In genomic region chr12:111442301-111443045, GRCh38 we compare ENCODE assay signal across 12 cellular contexts. TPM values are rescaled to one million over a fixed set of nuclear protein-coding genes. Genes with fewer than 3 reads are reported as not detected.
DNase-seq lines count a peak whose midpoint lies in the region; ATAC-seq and TF ChIP-seq lines count a peak whose summit lies in the region.
"Had no signal": no experiment of that assay in that cellular context is flagged by ENCODE, and none has a peak within 500 bp of the region (broad histone marks: within the 10 kb centered on the region; RNA-seq: fewer than 3 reads in every experiment).

No MANE protein-coding gene starts in this region.

- H3K4me3 Mint-ChIP-seq in activated CD4-positive, alpha-beta T cell treated with anti-CD3 and anti-CD28 coated beads, Interleukin-2, amount 10 ng/mL, durations not matched to agents 24 days and 14 days = peak overlapping the region; percentile 71
- H3K4me3 Mint-ChIP-seq in activated CD8-positive, alpha-beta T cell treated with anti-CD3 and anti-CD28 coated beads, Interleukin-2, amount 10 ng/mL, durations not matched to agents 7 days and 5 days = no peak overlapping the region

- H4K20me1 ChIP-seq in smooth muscle cell (ENCODE audit: low read depth) = peaks cover 90% of the 10 kb centered on the region

- peak overlapping the region; percentile 88 for H3K27ac Mint-ChIP-seq in activated CD4-positive, alpha-beta T cell treated with anti-CD3 and anti-CD28 coated beads, Interleukin-2, amount 10 ng/mL, durations not matched to agents 24 days and 14 days
- peak overlapping the region; percentile 93 for H3K27ac Mint-ChIP-seq in activated CD8-positive, alpha-beta T cell treated with anti-CD3 and anti-CD28 coated beads, Interleukin-2, amount 10 ng/mL, durations not matched to agents 7 days and 5 days

- H3K79me2 ChIP-seq in smooth muscle cell (ENCODE audit: low read depth) = peaks cover 40% of the 10 kb centered on the region

- POLR2A ChIA-PET in activated CD8-positive, alpha-beta T cell treated with anti-CD3 and anti-CD28 coated beads, Interleukin-2, amount 10 ng/mL, durations not matched to agents 7 days and 5 days (lab: Charles Lee) = interaction anchor here (1.3 to 3.7 kb wide), 4 partner anchors 7 to 31 kb away, joined by 4 to 57 read pairs (median 28); no protein-coding TSS in a partner anchor

- CTCF ChIA-PET in activated CD8-positive, alpha-beta T cell treated with anti-CD3 and anti-CD28 coated beads, Interleukin-2, amount 10 ng/mL, durations not matched to agents 7 days and 5 days (lab: Charles Lee) = interaction anchor here (1.7 to 28.2 kb wide), 4 partner anchors 9 to 38 kb away, joined by 6 to 1088 read pairs (median 36); partner anchors contain the start of gene SH2B3

- no peak overlapping the region for H2AFZ ChIP-seq in smooth muscle cell (ENCODE audit: low read depth)

- no peaks in the 10 kb centered on the region for H3K9me3 Mint-ChIP-seq in activated CD4-positive, alpha-beta T cell treated with anti-CD3 and anti-CD28 coated beads, Interleukin-2, amount 10 ng/mL, durations not matched to agents 24 days and 14 days
- no peaks in the 10 kb centered on the region for H3K9me3 Mint-ChIP-seq in activated CD8-positive, alpha-beta T cell treated with anti-CD3 and anti-CD28 coated beads, Interleukin-2, amount 10 ng/mL, durations not matched to agents 7 days and 5 days (ENCODE audit: insufficient read depth)

- no peaks in the 10 kb centered on the region for H3K9me3 ChIP-seq in smooth muscle cell (replicated peaks; ENCODE audit: low read depth)

- TF ChIP-seq CTCF in smooth muscle cell (IDR thresholded peaks at IDR 0.05; ENCODE audit: borderline replicate concordance, insufficient read depth, poor library complexity, severe bottlenecking) = no peak

- H3F3A ChIP-seq in smooth muscle cell (ENCODE audit: low read depth) = peaks cover 35% of the 10 kb centered on the region

- H3K9ac ChIP-seq in smooth muscle cell (ENCODE audit: low read depth) = no peak overlapping the region

- H3K4me1 Mint-ChIP-seq in activated CD4-positive, alpha-beta T cell treated with anti-CD3 and anti-CD28 coated beads, Interleukin-2, amount 10 ng/mL, durations not matched to agents 24 days and 14 days = peaks cover 74% of the 10 kb centered on the region
- peaks cover 93% of the 10 kb centered on the region for H3K4me1 Mint-ChIP-seq in activated CD8-positive, alpha-beta T cell treated with anti-CD3 and anti-CD28 coated beads, Interleukin-2, amount 10 ng/mL, durations not matched to agents 7 days and 5 days (ENCODE audit: low read depth)

- no peak for DNase-seq in activated CD4-positive, alpha-beta T cell treated with anti-CD3 and anti-CD28 coated beads, Interleukin-2, amount 10 ng/mL, durations not matched to agents 24 days and 14 days
- no peak for DNase-seq in activated CD4-positive, alpha-beta T cell treated with anti-CD3 and anti-CD28 coated beads, Interleukin-2, amount 50 U/mL, for 1 hour
- no peak for DNase-seq in activated CD8-positive, alpha-beta T cell treated with anti-CD3 and anti-CD28 coated beads, Interleukin-2, amount 10 ng/mL, durations not matched to agents 7 days and 5 days
- DNase-seq in islet precursor cell = peak; percentile 76
- DNase-seq in smooth muscle cell (lab: John Stamatoyannopoulos, UW; ENCODE audit: unreplicated experiment) = no peak
- DNase-seq in amniotic stem cell (lab: John Stamatoyannopoulos, UW) = no peak
- no peak for DNase-seq in stimulated activated CD4-positive, alpha-beta T cell treated with anti-CD3 and anti-CD28 coated beads, Interleukin-15, amount 100 ng/mL, for 24 hours
- DNase-seq: NCI-H1105 treated with DMSO at 0.1 percent for 48 hours, nucleus accumbens, OCI-M1 had no signal

- no peak for ATAC-seq in activated CD8-positive, alpha-beta T cell treated with anti-CD3 and anti-CD28 coated beads, Interleukin-2, amount 10 ng/mL, durations not matched to agents 7 days and 5 days
- no peak for ATAC-seq in HG03025 (IDR thresholded peaks at IDR 0.05; ENCODE audit: low FRiP score, unreplicated experiment)
- ATAC-seq: activated CD4-positive, CD25-positive, alpha-beta regulatory T cell treated with anti-CD3 and anti-CD28 coated beads, Interleukin-2, amount 50 U/mL, for 24 hours had no signal

- peaks cover 47% of the 10 kb centered on the region for H3K36me3 Mint-ChIP-seq in activated CD4-positive, alpha-beta T cell treated with anti-CD3 and anti-CD28 coated beads, Interleukin-2, amount 10 ng/mL, durations not matched to agents 24 days and 14 days (ENCODE audit: low read depth)
- H3K36me3 Mint-ChIP-seq in activated CD8-positive, alpha-beta T cell treated with anti-CD3 and anti-CD28 coated beads, Interleukin-2, amount 10 ng/mL, durations not matched to agents 7 days and 5 days (ENCODE audit: low read depth) = peaks cover 58% of the 10 kb centered on the region

- H3K4me1 ChIP-seq in smooth muscle cell (ENCODE audit: low read depth) = peaks cover 15% of the 10 kb centered on the region

- no peaks in the 10 kb centered on the region for H3K27me3 ChIP-seq in smooth muscle cell (ENCODE audit: low read depth)

- H3K27me3 Mint-ChIP-seq in activated CD4-positive, alpha-beta T cell treated with anti-CD3 and anti-CD28 coated beads, Interleukin-2, amount 10 ng/mL, durations not matched to agents 24 days and 14 days = no peaks in the 10 kb centered on the region
- H3K27me3 Mint-ChIP-seq in activated CD8-positive, alpha-beta T cell treated with anti-CD3 and anti-CD28 coated beads, Interleukin-2, amount 10 ng/mL, durations not matched to agents 7 days and 5 days (ENCODE audit: low read depth) = no peaks in the 10 kb centered on the region

- no peak overlapping the region for H3K4me3 ChIP-seq in smooth muscle cell

- H3K27ac ChIP-seq in smooth muscle cell (ENCODE audit: low read depth) = peak overlapping the region; percentile 71

- WGBS in smooth muscle cell (ENCODE audit: low lambda C conversion rate) = 91% methylated on average over 8 of the region's 10 CpGs

- no peak overlapping the region for H3K4me2 ChIP-seq in smooth muscle cell

- no peaks in the 10 kb centered on the region for H3K36me3 ChIP-seq in smooth muscle cell (ENCODE audit: low read depth)

- intact Hi-C loops in activated CD4-positive, alpha-beta T cell treated with anti-CD3 and anti-CD28 coated beads, Interleukin-2, amount 10 ng/mL, durations not matched to agents 24 days and 14 days (cut with micrococcal nuclease) = no loop called here

RNA-seq across cellular contexts. Expression of gene SH2B3, which starts 36.8 kb away (rescaled TPM):
- total RNA-seq in activated CD4-positive, alpha-beta T cell treated with anti-CD3 and anti-CD28 coated beads, Interleukin-2, amount 10 ng/mL, durations not matched to agents 24 days and 14 days = 43.4 and 44.1 TPM in 2 replicates
- total RNA-seq in activated CD8-positive, alpha-beta T cell treated with anti-CD3 and anti-CD28 coated beads, Interleukin-2, amount 10 ng/mL, durations not matched to agents 7 days and 5 days = 10 to 100 TPM; 49.9 to 50.9 TPM
- total RNA-seq in smooth muscle cell = 5.2 and 6.1 TPM in 2 replicates
- polyA plus RNA-seq in smooth muscle cell = 3.7 and 4.7 TPM in 2 replicates
